ENCODE assay signal across 1 cellular context in genomic region chr20:49602370-49603208, GRCh38.
TF ChIP-seq lines count a peak whose summit lies in the region.

No MANE protein-coding gene starts in this region.

TF ChIP-seq in H1, 55 proteins besides CTCF, POLR2A, EP300 and RAD21:
- TF ChIP-seq NRF1 (IDR thresholded peaks at IDR 0.05; ENCODE audit: low read depth, low read length) (no peak), HDAC2 (IDR thresholded peaks at IDR 0.05; ENCODE audit: borderline replicate concordance in 1 of 2, low read depth in 2 of 2, low read length in 2 of 2) (0 out of 4 replicates have a peak, but pooled peaks of 1 of the 2 experiments have one; percentile 39)
